In genomic region chr13:45718063-45718462, GRCh38 we compare ENCODE assay signal across 8 cellular contexts. TPM values are rescaled to one million over a fixed set of nuclear protein-coding genes. Genes with fewer than 3 reads are reported as not detected.
DNase-seq lines count a peak whose midpoint lies in the region; ATAC-seq and TF ChIP-seq lines count a peak whose summit lies in the region.
"Had no signal": no experiment of that assay in that cellular context is flagged by ENCODE, and none has a peak within 500 bp of the region (broad histone marks: within the 10 kb centered on the region; RNA-seq: fewer than 3 reads in every experiment).

No MANE protein-coding gene starts in this region.

- no peaks in the 10 kb centered on the region for H3K9me3 ChIP-seq in T-helper 17 cell (ENCODE audit: control insufficient read depth, low read length, poor library complexity, severe bottlenecking)
- H3K9me3 ChIP-seq in left lung, result no peaks in the 10 kb centered on the region

- no peaks in the 10 kb centered on the region for H3K36me3 Mint-ChIP-seq in T-helper 17 cell (ENCODE audit: low read depth)
- no peaks in the 10 kb centered on the region for H3K36me3 Mint-ChIP-seq in activated naive CD8-positive, alpha-beta T cell treated with anti-CD3 and anti-CD28 coated beads, Interleukin-2, amount 50 U/mL, for 24 hours (ENCODE audit: low read depth)

- H3K4me3 Mint-ChIP-seq in T-helper 17 cell, result no peak overlapping the region
- H3K4me3 Mint-ChIP-seq in activated naive CD8-positive, alpha-beta T cell treated with anti-CD3 and anti-CD28 coated beads, Interleukin-2, amount 50 U/mL, for 24 hours, result no peak overlapping the region
- H3K4me3 Mint-ChIP-seq: T-helper 1 cell treated with Interleukin-12 subunit alpha and Interleukin-12 subunit beta and Interleukin-4 antibody, amounts not matched to agents 30 μg/mL and 1 μg/mL, for 36 hours had no signal

- DNase-seq in GM10266 (ENCODE audit: extremely low spot score) (peak; percentile 70), T-helper 17 cell (no peak), left lung (no peak), NCI-H1048 (lab: John Stamatoyannopoulos, UW) (no peak), COLO668 (lab: John Stamatoyannopoulos, UW; ENCODE audit: unreplicated experiment) (no peak)
- DNase-seq in activated naive CD8-positive, alpha-beta T cell treated with anti-CD3 and anti-CD28 coated beads, Interleukin-2, amount 50 U/mL, for 24 hours, result no peak

- no peak overlapping the region for H3K27ac ChIP-seq in left lung

- ATAC-seq in HG02885 (IDR thresholded peaks at IDR 0.05; ENCODE audit: poor library complexity, unreplicated experiment) (peak; percentile 68), T-helper 17 cell (peak; percentile 41), left lung (peak; percentile 79)
- ATAC-seq in activated naive CD8-positive, alpha-beta T cell treated with anti-CD3 and anti-CD28 coated beads, Interleukin-2, amount 50 U/mL, for 24 hours, result no peak

- H3K36me3 ChIP-seq in left lung, result no peaks in the 10 kb centered on the region

- intact Hi-C loops in left lung (cut with DNase I), result no loop called here

- H3K9me3 Mint-ChIP-seq in activated naive CD8-positive, alpha-beta T cell treated with anti-CD3 and anti-CD28 coated beads, Interleukin-2, amount 50 U/mL, for 24 hours, result no peaks in the 10 kb centered on the region
- H3K9me3 Mint-ChIP-seq: T-helper 1 cell treated with Interleukin-12 subunit alpha and Interleukin-12 subunit beta and Interleukin-4 antibody, amounts not matched to agents 30 μg/mL and 1 μg/mL, for 36 hours had no signal

- H3K27ac Mint-ChIP-seq in T-helper 17 cell, result no peak overlapping the region
- no peak overlapping the region for H3K27ac Mint-ChIP-seq in activated naive CD8-positive, alpha-beta T cell treated with anti-CD3 and anti-CD28 coated beads, Interleukin-2, amount 50 U/mL, for 24 hours
- H3K27ac Mint-ChIP-seq: T-helper 1 cell treated with Interleukin-12 subunit alpha and Interleukin-12 subunit beta and Interleukin-4 antibody, amounts not matched to agents 30 μg/mL and 1 μg/mL, for 36 hours had no signal

- TF ChIP-seq CTCF in GM10266 (IDR thresholded peaks at IDR 0.05; ENCODE audit: control insufficient read depth, insufficient read depth, low read depth, missing control alignments) (peak; percentile 73), left lung (IDR thresholded peaks at IDR 0.05) (peak; percentile 17 to 47)

- no peak overlapping the region for H3K4me3 ChIP-seq in left lung

- H3K27me3 ChIP-seq in left lung, result no peaks in the 10 kb centered on the region

- peaks cover 20% of the 10 kb centered on the region for H3K27me3 Mint-ChIP-seq in T-helper 17 cell
- H3K27me3 Mint-ChIP-seq in activated naive CD8-positive, alpha-beta T cell treated with anti-CD3 and anti-CD28 coated beads, Interleukin-2, amount 50 U/mL, for 24 hours, result no peaks in the 10 kb centered on the region

- no peaks in the 10 kb centered on the region for H3K4me1 ChIP-seq in left lung

- H3K4me1 Mint-ChIP-seq in T-helper 17 cell, result no peaks in the 10 kb centered on the region
- H3K4me1 Mint-ChIP-seq in activated naive CD8-positive, alpha-beta T cell treated with anti-CD3 and anti-CD28 coated beads, Interleukin-2, amount 50 U/mL, for 24 hours, result no peaks in the 10 kb centered on the region

RNA-seq across cellular contexts. Expression of gene CBY2, which starts 15.9 kb away (rescaled TPM):
- total RNA-seq in T-helper 17 cell, result not detected
- not detected for total RNA-seq in left lung
